14 cellular contexts compared by ENCODE assay signal in the genomic region with DNA sequence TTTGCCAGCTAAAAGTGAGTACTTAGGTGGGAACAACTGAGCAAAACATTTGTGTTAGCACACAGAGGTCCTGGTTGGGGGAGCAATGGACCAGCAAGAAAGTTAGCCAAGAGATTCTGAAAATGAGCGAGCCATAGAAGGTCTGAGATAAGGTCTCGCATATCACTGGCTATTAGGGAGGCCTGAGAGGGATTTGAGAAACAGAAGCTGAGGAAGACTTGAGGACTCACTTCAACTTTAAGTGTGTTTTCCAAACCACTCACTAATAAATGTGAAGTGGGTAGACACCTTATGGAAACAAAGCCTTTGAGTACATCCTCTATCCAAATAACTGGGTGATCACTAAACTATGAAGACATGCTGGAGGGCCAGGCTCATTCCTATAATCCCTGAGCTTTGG.
DNase-seq lines count a peak whose midpoint lies in the region; ATAC-seq and TF ChIP-seq lines count a peak whose summit lies in the region.
"Had no signal": no experiment of that assay in that cellular context is flagged by ENCODE, and none has a peak within 500 bp of the region (broad histone marks: within the 10 kb centered on the region; RNA-seq: fewer than 3 reads in every experiment).

No MANE protein-coding gene starts in this region.

- no CpG with 5 or more reads among the region's 2 CpGs for WGBS in H9 (ENCODE audit: extremely low coverage, insufficient read length, low lambda C conversion rate)

- H3K79me1 ChIP-seq in H9 (ENCODE audit: insufficient read depth, low read depth, low read length, poor library complexity, severe bottlenecking): no peaks in the 10 kb centered on the region

- no peak overlapping the region for H2BK120ac ChIP-seq in H9 (ENCODE audit: low read depth, low read length, poor library complexity, severe bottlenecking)

- no peak overlapping the region for H2AFZ ChIP-seq in H9 (ENCODE audit: low read length)

- H4K5ac ChIP-seq in H9 (ENCODE audit: insufficient read length, low read depth, low read length): no peak overlapping the region

- no peak overlapping the region for H3K4ac ChIP-seq in H9 (ENCODE audit: low read depth, low read length)

- H3K27me3 Mint-ChIP-seq in H9 (ENCODE audit: low read depth) (no peaks in the 10 kb centered on the region), nephron progenitor cell (ENCODE audit: low read depth, poor library complexity) (peaks cover 3% of the 10 kb centered on the region)
- H3K27me3 Mint-ChIP-seq: B cell had no signal

- H2BK12ac ChIP-seq in H9 (ENCODE audit: insufficient read length, low read depth, low read length): no peak overlapping the region

- H3K4me1 Mint-ChIP-seq in H9: peaks cover 26 to 38% of the 10 kb centered on the region in 2 experiments
- peaks cover 36% of the 10 kb centered on the region for H3K4me1 Mint-ChIP-seq in nephron progenitor cell
- H3K4me1 Mint-ChIP-seq: B cell had no signal

- H4K20me1 ChIP-seq in H9 (ENCODE audit: control insufficient read depth, insufficient read depth, insufficient read length): no peaks in the 10 kb centered on the region
- H4K20me1 ChIP-seq: BLaER1 treated with 17β-estradiol and CSF1 and Interleukin-3, amounts not matched to agents 10 nM and 100 nM had no signal

- no peaks in the 10 kb centered on the region for H3K27me3 ChIP-seq in H9 (ENCODE audit: insufficient read depth, low read length)
- H3K27me3 ChIP-seq: BLaER1 treated with 17β-estradiol and CSF1 and Interleukin-3, amounts not matched to agents 10 nM and 100 nM had no signal

- TF ChIP-seq CTCF in H9 (conservative IDR thresholded peaks at IDR 0.05) (no peak), nephron progenitor cell (IDR thresholded peaks at IDR 0.05) (no peak)

- peaks cover 6 to 17% (median 7%) of the 10 kb centered on the region in 3 experiments; a peak in 6 of 7 replicates for H3K36me3 Mint-ChIP-seq in H9 (ENCODE audit: insufficient read depth in 1 of 3, low read depth in 3 of 3)
- peaks cover 18% of the 10 kb centered on the region for H3K36me3 Mint-ChIP-seq in nephron progenitor cell (ENCODE audit: low read depth)
- H3K36me3 Mint-ChIP-seq: CD8-positive, alpha-beta T cell had no signal

- H3K56ac ChIP-seq in H9 (ENCODE audit: insufficient read length, low read depth, low read length): no peak overlapping the region

- H3K9ac ChIP-seq in H9 (ENCODE audit: extremely low read depth, insufficient read length, low read length): no peak overlapping the region
- H3K9ac ChIP-seq: BLaER1 treated with 17β-estradiol and CSF1 and Interleukin-3, amounts not matched to agents 10 nM and 100 nM had no signal

- no peak overlapping the region for H4K8ac ChIP-seq in H9 (replicated peaks; ENCODE audit: insufficient read length, low read depth, low read length)

- no peaks in the 10 kb centered on the region for H3K9me3 ChIP-seq in H9 (ENCODE audit: control insufficient read depth, low read depth, low read length)
- H3K9me3 ChIP-seq: BLaER1 treated with 17β-estradiol and CSF1 and Interleukin-3, amounts not matched to agents 10 nM and 100 nM; HAP-1 had no signal

- ATAC-seq in HG03097 (IDR thresholded peaks at IDR 0.05; ENCODE audit: low FRiP score, unreplicated experiment) (no peak), GM18498 (IDR thresholded peaks at IDR 0.05; ENCODE audit: unreplicated experiment) (no peak), HG03571 (IDR thresholded peaks at IDR 0.05; ENCODE audit: unreplicated experiment) (no peak)
- ATAC-seq: CD8-positive, alpha-beta T cell had no signal

- H3K23me2 ChIP-seq in H9 (ENCODE audit: insufficient read length, low read depth, low read length, poor library complexity, severe bottlenecking): no peaks in the 10 kb centered on the region

- DNase-seq in H9 (no peak), NCI-H2029 treated with DMSO at 0.1 percent for 48 hours (lab: John Stamatoyannopoulos, UW) (peak; percentile 37), NCI-H524 treated with DMSO at 0.1 percent for 48 hours (lab: John Stamatoyannopoulos, UW) (peak; percentile 86), nephron progenitor cell (no peak)
- DNase-seq: Calu3; CD8-positive, alpha-beta T cell; GDM1 had no signal

- H3K27ac ChIP-seq in H9 (ENCODE audit: insufficient read length, low read depth, low read length): no peak overlapping the region
- H3K27ac ChIP-seq: BLaER1 treated with 17β-estradiol and CSF1 and Interleukin-3, amounts not matched to agents 10 nM and 100 nM; HL-60 had no signal

- no peak overlapping the region for H3K4me2 ChIP-seq in H9 (ENCODE audit: insufficient read depth, insufficient read length, low read length)
- H3K4me2 ChIP-seq: BLaER1 treated with 17β-estradiol and CSF1 and Interleukin-3, amounts not matched to agents 10 nM and 100 nM had no signal

- H4K91ac ChIP-seq in H9 (ENCODE audit: insufficient read length, low read depth, low read length): no peak overlapping the region

- H3T11ph ChIP-seq in H9 (ENCODE audit: low read length): no peak overlapping the region

- H2AK5ac ChIP-seq in H9 (ENCODE audit: insufficient read length, low read length): no peak overlapping the region

- H3K79me2 ChIP-seq in H9 (ENCODE audit: insufficient read depth, low read length): no peaks in the 10 kb centered on the region

- H3K4me1 ChIP-seq in H9 (ENCODE audit: insufficient read depth, low read length): peaks cover 4% of the 10 kb centered on the region
- H3K4me1 ChIP-seq: BLaER1 treated with 17β-estradiol and CSF1 and Interleukin-3, amounts not matched to agents 10 nM and 100 nM; HAP-1 had no signal

- no peak overlapping the region for H2BK5ac ChIP-seq in H9 (ENCODE audit: insufficient read length, low read length)

- no peak overlapping the region for H3K14ac ChIP-seq in H9 (ENCODE audit: insufficient read depth, low read length)

- no peak overlapping the region for H3K23ac ChIP-seq in H9 (ENCODE audit: insufficient read length, low read depth, low read length)

- H3K27ac Mint-ChIP-seq in H9 (peak overlapping the region in 2 of 3 experiments; percentile 68 to 73; a peak in 3 of 7 replicates), nephron progenitor cell (peak overlapping the region; percentile 39)
- H3K27ac Mint-ChIP-seq: B cell; CD8-positive, alpha-beta T cell had no signal

- H3K4me3 Mint-ChIP-seq in H9: no peak overlapping the region
- H3K4me3 Mint-ChIP-seq in nephron progenitor cell: no peak overlapping the region
- H3K4me3 Mint-ChIP-seq: B cell; CD8-positive, alpha-beta T cell had no signal

- H3K18ac ChIP-seq in H9 (ENCODE audit: insufficient read length, low read depth, low read length): no peak overlapping the region

- H2BK15ac ChIP-seq in H9 (ENCODE audit: low read depth, low read length): no peak overlapping the region

- no peak overlapping the region for H2BK20ac ChIP-seq in H9 (ENCODE audit: low read depth, low read length, poor library complexity, severe bottlenecking)

- no peaks in the 10 kb centered on the region; a peak in 2 of 5 replicates for H3K9me3 Mint-ChIP-seq in H9
- peaks cover 20% of the 10 kb centered on the region for H3K9me3 Mint-ChIP-seq in nephron progenitor cell

Comparison
In these comparisons a context has a peak if more than half of its experiments do, and no peak if none do; other contexts are left out.
1. DNase-seq: peak in NCI-H2029 treated with DMSO at 0.1 percent for 48 hours (single experiment) and NCI-H524 treated with DMSO at 0.1 percent for 48 hours (single experiment); none in H9 (single experiment) and nephron progenitor cell (single experiment).